13 cellular contexts compared by ENCODE assay signal in genomic region chr20:60034231-60035110, GRCh38.
DNase-seq lines count a peak whose midpoint lies in the region; ATAC-seq, FAIRE-seq and TF ChIP-seq lines count a peak whose summit lies in the region.
"Had no signal": no experiment of that assay in that cellular context is flagged by ENCODE, and none has a peak within 500 bp of the region (broad histone marks: within the 10 kb centered on the region; RNA-seq: fewer than 3 reads in every experiment).

No MANE protein-coding gene starts in this region.

- H3K27ac ChIP-seq in esophagus muscularis mucosa (replicated peaks in 1 of 4) = peak overlapping the region in 3 of 4 donors; percentile 7 to 55 (median 22)
- H3K27ac ChIP-seq in HepG2 (ENCODE audit: extremely low read length, insufficient read depth, low read length) = no peak overlapping the region
- peak overlapping the region; percentile 72 to 93 (median 88) for H3K27ac ChIP-seq in gastrocnemius medialis
- H3K27ac ChIP-seq: colonic mucosa had no signal

- TF ChIP-seq CTCF in esophagus muscularis mucosa (IDR thresholded peaks at IDR 0.05) (no peak), HepG2 (CRISPR knock-in tag; IDR thresholded peaks at IDR 0.05) (no peak), gastrocnemius medialis (IDR thresholded peaks at IDR 0.05 in 4 of 5, conservative IDR thresholded peaks at IDR 0.05 in 1 of 5) (no peak)

- no TSS peak for BruUV-seq in HepG2 (replicated peaks; lab: Mats Ljungman, UMichigan)

- H3K27me3 ChIP-seq in esophagus muscularis mucosa (peaks cover 0 to 14% (median 0%) of the 10 kb centered on the region in 4 donors), HepG2 (ENCODE audit: control insufficient read depth in 1 of 2, insufficient read depth in 2 of 2, low read length in 2 of 2) (no peaks in the 10 kb centered on the region), gastrocnemius medialis (no peaks in the 10 kb centered on the region)
- H3K27me3 ChIP-seq: colonic mucosa had no signal

- TF ChIP-seq EP300 in esophagus muscularis mucosa (IDR thresholded peaks at IDR 0.05) (no peak), HepG2 (IDR thresholded peaks at IDR 0.05; ENCODE audit: low read depth in 2 of 2, low read length in 2 of 2) (no peak), HepG2 (CRISPR knock-in tag; IDR thresholded peaks at IDR 0.05; ENCODE audit: borderline replicate concordance) (no peak)

- H3K9me3 ChIP-seq in esophagus muscularis mucosa (no peaks in the 10 kb centered on the region), HepG2 (ENCODE audit: low read length) (no peaks in the 10 kb centered on the region), gastrocnemius medialis (no peaks in the 10 kb centered on the region)
- H3K9me3 ChIP-seq: colonic mucosa had no signal

- no peaks in the 10 kb centered on the region for H4K20me1 ChIP-seq in HepG2 (ENCODE audit: insufficient read depth, low read length)

- no peak overlapping the region for H3K4me3 ChIP-seq in esophagus muscularis mucosa
- no peak overlapping the region for H3K4me3 ChIP-seq in HepG2 (replicated peaks in 1 of 3; ENCODE audit: insufficient read depth in 1 of 3, low read depth in 2 of 3, low read length in 3 of 3)
- H3K4me3 ChIP-seq in gastrocnemius medialis = peak overlapping the region; percentile 8 to 35 (median 25)
- H3K4me3 ChIP-seq: colonic mucosa had no signal

- peak; percentile 36 for DNase-seq in ELF-1 (ENCODE audit: low read depth, low spot score)
- peak; percentile 89 for DNase-seq in esophagus muscularis mucosa (ENCODE audit: extremely low spot score)
- DNase-seq in HepG2 (ENCODE audit: low spot score) = peak; percentile 20
- peak; percentile 52 to 81 for DNase-seq in gastrocnemius medialis
- DNase-seq in NCI-H1092 (lab: John Stamatoyannopoulos, UW) = no peak
- no peak for DNase-seq in kidney tubule cell (ENCODE audit: low spot score)
- DNase-seq in cerebellar cortex (ENCODE audit: low spot score) = no peak
- DNase-seq in GDM1 (lab: John Stamatoyannopoulos, UW) = no peak
- DNase-seq: ACHN; activated naive CD4-positive, alpha-beta T cell treated with Interleukin-2 at 50 U/mL for 16 hours; Calu3; colonic mucosa had no signal

- no peak for TF ChIP-seq RAD21 in HepG2 (CRISPR knock-in tag; IDR thresholded peaks at IDR 0.05)

- POLR2A ChIA-PET in HepG2 (lab: Yijun Ruan, JAX) = no interaction called here

- H3K36me3 ChIP-seq in esophagus muscularis mucosa (no peaks in the 10 kb centered on the region), HepG2 (replicated peaks in 1 of 2; ENCODE audit: control insufficient read depth in 1 of 2, insufficient read depth in 2 of 2, low read length in 2 of 2) (no peaks in the 10 kb centered on the region), gastrocnemius medialis (no peaks in the 10 kb centered on the region)
- H3K36me3 ChIP-seq: colonic mucosa had no signal

- CTCF ChIA-PET in HepG2 (lab: Yijun Ruan, JAX; ENCODE audit: low intra/inter-chr PET ratio, low total read pairs) = no interaction called here

- TF ChIP-seq POLR2A in esophagus muscularis mucosa (IDR thresholded peaks at IDR 0.05; ENCODE audit: low read depth) (no peak), HepG2 (IDR thresholded peaks at IDR 0.05; ENCODE audit: insufficient read depth in 1 of 2, low read depth in 2 of 2, low read length in 2 of 2) (no peak), gastrocnemius medialis (IDR thresholded peaks at IDR 0.05) (no peak)

- no peak for FAIRE-seq in HepG2 (lab: Jason Lieb, UNC)

- peaks cover 9 to 15% (median 11%) of the 10 kb centered on the region in 4 donors for H3K4me1 ChIP-seq in esophagus muscularis mucosa
- peaks cover 14% of the 10 kb centered on the region; the same call in 1 of the 2 replicates for H3K4me1 ChIP-seq in HepG2 (ENCODE audit: insufficient read depth, low read length)
- peaks cover 27 to 33% of the 10 kb centered on the region in 2 donors for H3K4me1 ChIP-seq in gastrocnemius medialis
- H3K4me1 ChIP-seq: colonic mucosa had no signal

- H3K79me2 ChIP-seq in HepG2 (ENCODE audit: insufficient read depth, low read length) = no peaks in the 10 kb centered on the region

- in situ Hi-C loops in HepG2 (cut with HindIII; ENCODE audit: extremely low pct_ligation_motif_present, low pct_unique_long_range_greater_than_20kb) = no loop called here
- in situ Hi-C loops in gastrocnemius medialis (cut with MboI; ENCODE audit: low sequenced_read_pairs in 4 of 4) = no loop called here

- 60% methylated on average over 6 of the region's 9 CpGs for WGBS in esophagus muscularis mucosa
- 31% methylated on average over 9 of the region's 9 CpGs for WGBS in HepG2 (ENCODE audit: low lambda C conversion rate)

- peak; percentile 67 for ATAC-seq in HepG2
- peak; percentile 93 to 96 for ATAC-seq in gastrocnemius medialis
- ATAC-seq: HCT116 had no signal

- H3K9ac ChIP-seq in HepG2 (ENCODE audit: insufficient read depth, low read depth, low read length) = peak overlapping the region; percentile 5; the same call in 1 of the 2 replicates

- no peak overlapping the region for H3K4me2 ChIP-seq in HepG2 (ENCODE audit: low read depth, low read length)

- intact Hi-C loops in esophagus muscularis mucosa (cut with DNase I) = no loop called here
- intact Hi-C loops in HepG2 (cut with micrococcal nuclease; ENCODE audit: unreplicated experiment) = no loop called here
- intact Hi-C loops in gastrocnemius medialis (cut with DNase I; ENCODE audit: low total_unique reads) = loop anchor here (5.0 kb wide), 1 partner anchor 92 kb away; the partner anchor contains the start of genes FAM217B and PPP1R3D

- H2AFZ ChIP-seq in HepG2 (ENCODE audit: low read length) = no peak overlapping the region

TF ChIP-seq in HepG2, 621 proteins besides CTCF, POLR2A, EP300 and RAD21:
- TF ChIP-seq PPARG (CRISPR knock-in tag; conservative IDR thresholded peaks at IDR 0.05) (peak; percentile 80; the same call in 1 of the 2 replicates), MED8 (CRISPR knock-in tag; IDR thresholded peaks at IDR 0.05; ENCODE audit: insufficient replicate concordance) (no peak), ZNF747 (CRISPR knock-in tag; IDR thresholded peaks at IDR 0.05; ENCODE audit: borderline replicate concordance) (0 out of 2 replicates have a peak, but pooled peaks have one; percentile 23), GPBP1L1 (CRISPR knock-in tag; IDR thresholded peaks at IDR 0.05) (no peak), RXRB (CRISPR knock-in tag; IDR thresholded peaks at IDR 0.05; ENCODE audit: borderline replicate concordance) (peak; percentile 22; the same call in 1 of the 2 replicates), RXRA (CRISPR knock-in tag; IDR thresholded peaks at IDR 0.05) (peak; percentile 26; the same call in 1 of the 2 replicates)

Comparison
In these comparisons a context has a peak if more than half of its experiments do, and no peak if none do; other contexts are left out.
1. DNase-seq: peak in ELF-1 (single experiment), esophagus muscularis mucosa (single experiment), HepG2 (single experiment) and gastrocnemius medialis (2 of 2); none in NCI-H1092 (single experiment), kidney tubule cell (single experiment), cerebellar cortex (single experiment) and GDM1 (single experiment).
2. H3K4me3 ChIP-seq: peak in gastrocnemius medialis (4 of 4); none in esophagus muscularis mucosa (0 of 4) and HepG2 (0 of 3).